Comparison of ENCODE assay signal across 1 cellular context in genomic region chr6:28771401-28772267, GRCh38.
TF ChIP-seq lines count a peak whose summit lies in the region.

No MANE protein-coding gene starts in this region.

TF ChIP-seq in K562, 482 proteins besides CTCF, POLR2A, EP300 and RAD21 (continued from another document and continues in another):
- TF ChIP-seq, protein P1, sequence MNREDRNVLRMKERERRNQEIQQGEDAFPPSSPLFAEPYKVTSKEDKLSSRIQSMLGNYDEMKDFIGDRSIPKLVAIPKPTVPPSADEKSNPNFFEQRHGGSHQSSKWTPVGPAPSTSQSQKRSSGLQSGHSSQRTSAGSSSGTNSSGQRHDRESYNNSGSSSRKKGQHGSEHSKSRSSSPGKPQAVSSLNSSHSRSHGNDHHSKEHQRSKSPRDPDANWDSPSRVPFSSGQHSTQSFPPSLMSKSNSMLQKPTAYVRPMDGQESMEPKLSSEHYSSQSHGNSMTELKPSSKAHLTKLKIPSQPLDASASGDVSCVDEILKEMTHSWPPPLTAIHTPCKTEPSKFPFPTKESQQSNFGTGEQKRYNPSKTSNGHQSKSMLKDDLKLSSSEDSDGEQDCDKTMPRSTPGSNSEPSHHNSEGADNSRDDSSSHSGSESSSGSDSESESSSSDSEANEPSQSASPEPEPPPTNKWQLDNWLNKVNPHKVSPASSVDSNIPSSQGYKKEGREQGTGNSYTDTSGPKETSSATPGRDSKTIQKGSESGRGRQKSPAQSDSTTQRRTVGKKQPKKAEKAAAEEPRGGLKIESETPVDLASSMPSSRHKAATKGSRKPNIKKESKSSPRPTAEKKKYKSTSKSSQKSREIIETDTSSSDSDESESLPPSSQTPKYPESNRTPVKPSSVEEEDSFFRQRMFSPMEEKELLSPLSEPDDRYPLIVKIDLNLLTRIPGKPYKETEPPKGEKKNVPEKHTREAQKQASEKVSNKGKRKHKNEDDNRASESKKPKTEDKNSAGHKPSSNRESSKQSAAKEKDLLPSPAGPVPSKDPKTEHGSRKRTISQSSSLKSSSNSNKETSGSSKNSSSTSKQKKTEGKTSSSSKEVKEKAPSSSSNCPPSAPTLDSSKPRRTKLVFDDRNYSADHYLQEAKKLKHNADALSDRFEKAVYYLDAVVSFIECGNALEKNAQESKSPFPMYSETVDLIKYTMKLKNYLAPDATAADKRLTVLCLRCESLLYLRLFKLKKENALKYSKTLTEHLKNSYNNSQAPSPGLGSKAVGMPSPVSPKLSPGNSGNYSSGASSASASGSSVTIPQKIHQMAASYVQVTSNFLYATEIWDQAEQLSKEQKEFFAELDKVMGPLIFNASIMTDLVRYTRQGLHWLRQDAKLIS (CRISPR knock-in tag; IDR thresholded peaks at IDR 0.05): no peak
- TF ChIP-seq ZBED1 (IDR thresholded peaks at IDR 0.05): no peak
- TF ChIP-seq EP400 (IDR thresholded peaks at IDR 0.05): peak; percentile 4; the same call in 1 of the 2 replicates
- TF ChIP-seq KLF10 (CRISPR knock-in tag; IDR thresholded peaks at IDR 0.05): no peak
- peak; percentile 78 for TF ChIP-seq JUND (IDR thresholded peaks at IDR 0.05; ENCODE audit: borderline replicate concordance, low read depth, low read length)
- TF ChIP-seq JUND (tag; IDR thresholded peaks at IDR 0.05; ENCODE audit: borderline replicate concordance, low read depth, low read length): 0 out of 3 replicates have a peak, but pooled peaks have one; percentile 79
- TF ChIP-seq ZEB2 (IDR thresholded peaks at IDR 0.05): 0 out of 2 replicates have a peak, but pooled peaks have one; percentile 19
- TF ChIP-seq STAT5A (IDR thresholded peaks at IDR 0.05; ENCODE audit: borderline replicate concordance, low read length): 0 out of 2 replicates have a peak, but pooled peaks have one; percentile 10
- no peak for TF ChIP-seq SNRNP70 (optimal IDR thresholded peaks at IDR 0.05; ENCODE audit: low read depth, low read length)
- no peak for TF ChIP-seq DMBX1 (CRISPR knock-in tag; IDR thresholded peaks at IDR 0.05; ENCODE audit: borderline replicate concordance)
- TF ChIP-seq ZFP91 (CRISPR knock-in tag; IDR thresholded peaks at IDR 0.05): no peak
- peak; percentile 61; the same call in 1 of the 2 replicates for TF ChIP-seq XRCC5 (IDR thresholded peaks at IDR 0.05; ENCODE audit: low read depth, low read length)
- TF ChIP-seq HDGF (IDR thresholded peaks at IDR 0.05): 0 out of 2 replicates have a peak, but pooled peaks have one; percentile 26
- TF ChIP-seq FIP1L1 (IDR thresholded peaks at IDR 0.05; ENCODE audit: low read depth, low read length, poor library complexity, severe bottlenecking): no peak
- TF ChIP-seq SMC3 (conservative IDR thresholded peaks at IDR 0.05; ENCODE audit: insufficient read depth, low read depth, low read length): peak; percentile 41; the same call in 1 of the 2 replicates
- peak; percentile 67; the same call in 1 of the 2 replicates for TF ChIP-seq MBD1 (CRISPR knock-in tag; IDR thresholded peaks at IDR 0.05)
- TF ChIP-seq DEAF1 (CRISPR knock-in tag; IDR thresholded peaks at IDR 0.05): peak; percentile 58; the same call in 1 of the 2 replicates
- no peak for TF ChIP-seq MBD2 (IDR thresholded peaks at IDR 0.05; ENCODE audit: borderline replicate concordance, low read depth)
- TF ChIP-seq MAFG (tag; conservative IDR thresholded peaks at IDR 0.05): peak; percentile 38
- peak; percentile 64; the same call in 1 of the 2 replicates for TF ChIP-seq ARID2 (IDR thresholded peaks at IDR 0.05)
- TF ChIP-seq CTBP1 (IDR thresholded peaks at IDR 0.05; ENCODE audit: borderline replicate concordance): peak; percentile 50; the same call in 1 of the 2 replicates
- TF ChIP-seq ZNF316 (IDR thresholded peaks at IDR 0.05): 0 out of 2 replicates have a peak, but pooled peaks have one; percentile 24
- no peak for TF ChIP-seq BCL6 (CRISPR knock-in tag; IDR thresholded peaks at IDR 0.05)
- TF ChIP-seq PTRF (tag; IDR thresholded peaks at IDR 0.05): no peak
- TF ChIP-seq C11orf30 (IDR thresholded peaks at IDR 0.05; ENCODE audit: low read depth): peak; percentile 55; the same call in 1 of the 2 replicates
- TF ChIP-seq TOE1 (IDR thresholded peaks at IDR 0.05; ENCODE audit: borderline replicate concordance): peak; percentile 55; the same call in 1 of the 2 replicates
- TF ChIP-seq TOE1 (CRISPR knock-in tag; IDR thresholded peaks at IDR 0.05; ENCODE audit: borderline replicate concordance, low read depth): no peak
- no peak for TF ChIP-seq ZNF140 (CRISPR knock-in tag; IDR thresholded peaks at IDR 0.05)
- TF ChIP-seq, protein P2, sequence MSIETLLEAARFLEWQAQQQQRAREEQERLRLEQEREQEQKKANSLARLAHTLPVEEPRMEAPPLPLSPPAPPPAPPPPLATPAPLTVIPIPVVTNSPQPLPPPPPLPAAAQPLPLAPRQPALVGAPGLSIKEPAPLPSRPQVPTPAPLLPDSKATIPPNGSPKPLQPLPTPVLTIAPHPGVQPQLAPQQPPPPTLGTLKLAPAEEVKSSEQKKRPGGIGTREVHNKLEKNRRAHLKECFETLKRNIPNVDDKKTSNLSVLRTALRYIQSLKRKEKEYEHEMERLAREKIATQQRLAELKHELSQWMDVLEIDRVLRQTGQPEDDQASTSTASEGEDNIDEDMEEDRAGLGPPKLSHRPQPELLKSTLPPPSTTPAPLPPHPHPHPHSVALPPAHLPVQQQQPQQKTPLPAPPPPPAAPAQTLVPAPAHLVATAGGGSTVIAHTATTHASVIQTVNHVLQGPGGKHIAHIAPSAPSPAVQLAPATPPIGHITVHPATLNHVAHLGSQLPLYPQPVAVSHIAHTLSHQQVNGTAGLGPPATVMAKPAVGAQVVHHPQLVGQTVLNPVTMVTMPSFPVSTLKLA (conservative IDR thresholded peaks at IDR 0.05): peak in 1 of 2 experiments; percentile 11; a peak in 1 of 4 replicates
- TF ChIP-seq E2F6 (IDR thresholded peaks at IDR 0.05; ENCODE audit: borderline replicate concordance in 1 of 2, extremely low read depth in 1 of 2, insufficient read depth in 1 of 2, insufficient read length in 1 of 2, low read depth in 1 of 2, low read length in 1 of 2, poor library complexity in 1 of 2, severe bottlenecking in 1 of 2): no peak
- peak; percentile 40; the same call in 1 of the 2 replicates for TF ChIP-seq ETV1 (tag; conservative IDR thresholded peaks at IDR 0.05; ENCODE audit: low read depth)
- no peak for TF ChIP-seq ZBTB1 (CRISPR knock-in tag; IDR thresholded peaks at IDR 0.05; ENCODE audit: borderline replicate concordance, low read depth)
- TF ChIP-seq ZNF766 (CRISPR knock-in tag; conservative IDR thresholded peaks at IDR 0.05): no peak
- TF ChIP-seq MAFF (IDR thresholded peaks at IDR 0.05; ENCODE audit: low read length): no peak
- TF ChIP-seq MXD1 (CRISPR knock-in tag; IDR thresholded peaks at IDR 0.05; ENCODE audit: borderline replicate concordance, poor library complexity, severe bottlenecking): no peak
- TF ChIP-seq TBP (optimal IDR thresholded peaks at IDR 0.05; ENCODE audit: low read depth, low read length): peak; percentile 10
- TF ChIP-seq PHB2 (IDR thresholded peaks at IDR 0.05; ENCODE audit: low read depth): no peak
- TF ChIP-seq ZFP30 (CRISPR knock-in tag; IDR thresholded peaks at IDR 0.05; ENCODE audit: borderline replicate concordance): no peak
- TF ChIP-seq ZNF347 (CRISPR knock-in tag; IDR thresholded peaks at IDR 0.05; ENCODE audit: low read depth): no peak
- peak; percentile 43; the same call in 1 of the 2 replicates for TF ChIP-seq NFRKB (IDR thresholded peaks at IDR 0.05; ENCODE audit: low read depth)
- no peak for TF ChIP-seq ATF1 (CRISPR knock-in tag; IDR thresholded peaks at IDR 0.05)
- TF ChIP-seq ATF1 (tag; IDR thresholded peaks at IDR 0.05): peak; percentile 83
- peak; percentile 54 for TF ChIP-seq SMARCA4 (IDR thresholded peaks at IDR 0.05)
- TF ChIP-seq CXXC5 (CRISPR knock-in tag; IDR thresholded peaks at IDR 0.05): peak; percentile 15; the same call in 1 of the 2 replicates
- no peak for TF ChIP-seq ARNT (IDR thresholded peaks at IDR 0.05)
- TF ChIP-seq ZNF121 (CRISPR knock-in tag; conservative IDR thresholded peaks at IDR 0.05): no peak
- TF ChIP-seq BRD9 (IDR thresholded peaks at IDR 0.05; ENCODE audit: low read depth, partially characterized antibody): peak; percentile 90
- no peak for TF ChIP-seq IRF2 (CRISPR knock-in tag; IDR thresholded peaks at IDR 0.05)
- TF ChIP-seq RHOXF2B (CRISPR knock-in tag; conservative IDR thresholded peaks at IDR 0.05): no peak
- TF ChIP-seq HMBOX1 (IDR thresholded peaks at IDR 0.05): peak; percentile 80
- TF ChIP-seq WHSC1 (IDR thresholded peaks at IDR 0.05; ENCODE audit: low read length): no peak
- TF ChIP-seq RBM34 (IDR thresholded peaks at IDR 0.05; ENCODE audit: borderline replicate concordance, insufficient read depth, low read length): no peak
- TF ChIP-seq CHD1 (IDR thresholded peaks at IDR 0.05; ENCODE audit: low read length): no peak
- TF ChIP-seq PTTG1 (tag; IDR thresholded peaks at IDR 0.05; ENCODE audit: low read depth): 0 out of 2 replicates have a peak, but pooled peaks have one; percentile 15
- TF ChIP-seq, protein P3, sequence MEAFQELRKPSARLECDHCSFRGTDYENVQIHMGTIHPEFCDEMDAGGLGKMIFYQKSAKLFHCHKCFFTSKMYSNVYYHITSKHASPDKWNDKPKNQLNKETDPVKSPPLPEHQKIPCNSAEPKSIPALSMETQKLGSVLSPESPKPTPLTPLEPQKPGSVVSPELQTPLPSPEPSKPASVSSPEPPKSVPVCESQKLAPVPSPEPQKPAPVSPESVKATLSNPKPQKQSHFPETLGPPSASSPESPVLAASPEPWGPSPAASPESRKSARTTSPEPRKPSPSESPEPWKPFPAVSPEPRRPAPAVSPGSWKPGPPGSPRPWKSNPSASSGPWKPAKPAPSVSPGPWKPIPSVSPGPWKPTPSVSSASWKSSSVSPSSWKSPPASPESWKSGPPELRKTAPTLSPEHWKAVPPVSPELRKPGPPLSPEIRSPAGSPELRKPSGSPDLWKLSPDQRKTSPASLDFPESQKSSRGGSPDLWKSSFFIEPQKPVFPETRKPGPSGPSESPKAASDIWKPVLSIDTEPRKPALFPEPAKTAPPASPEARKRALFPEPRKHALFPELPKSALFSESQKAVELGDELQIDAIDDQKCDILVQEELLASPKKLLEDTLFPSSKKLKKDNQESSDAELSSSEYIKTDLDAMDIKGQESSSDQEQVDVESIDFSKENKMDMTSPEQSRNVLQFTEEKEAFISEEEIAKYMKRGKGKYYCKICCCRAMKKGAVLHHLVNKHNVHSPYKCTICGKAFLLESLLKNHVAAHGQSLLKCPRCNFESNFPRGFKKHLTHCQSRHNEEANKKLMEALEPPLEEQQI (IDR thresholded peaks at IDR 0.05): 0 out of 2 replicates have a peak, but pooled peaks have one; percentile 42
- no peak for TF ChIP-seq MTA1 (IDR thresholded peaks at IDR 0.05; ENCODE audit: borderline replicate concordance)
- TF ChIP-seq ZNF75A (CRISPR knock-in tag; IDR thresholded peaks at IDR 0.05): no peak
